In genomic region chr16:30027588-30028437, GRCh38 we compare ENCODE assay signal across 16 cellular contexts. TPM values are rescaled to one million over a fixed set of nuclear protein-coding genes. Genes with fewer than 3 reads are reported as not detected.
DNase-seq lines count a peak whose midpoint lies in the region; ATAC-seq, FAIRE-seq and TF ChIP-seq lines count a peak whose summit lies in the region.
"Had no signal": no experiment of that assay in that cellular context is flagged by ENCODE, and none has a peak within 500 bp of the region (broad histone marks: within the 10 kb centered on the region; RNA-seq: fewer than 3 reads in every experiment).

No MANE protein-coding gene starts in this region.

- peaks cover 7% of the 10 kb centered on the region for H3K9me3 Mint-ChIP-seq in glutamatergic neuron (ENCODE audit: unreplicated experiment)

- peak overlapping the region; percentile 83 for H3K27ac Mint-ChIP-seq in glutamatergic neuron (ENCODE audit: unreplicated experiment)
- H3K27ac Mint-ChIP-seq: T-helper 17 cell had no signal

- H3K4me1 ChIP-seq in A549 (0 out of 3 replicates have a peak, but pooled peaks cover 7% of the 10 kb centered on the region), stomach (peaks cover 7 to 12% (median 9%) of the 10 kb centered on the region in 4 donors)

- WGBS in A549 (ENCODE audit: missing lambda C conversion rate): 48% methylated on average over 12 of the region's 13 CpGs
- 40 to 48% (median 42%) methylated on average over 12 to 13 of the region's 13 CpGs for WGBS in stomach, 5 donors

- H3K4me3 ChIP-seq in A549: no peak overlapping the region
- H3K4me3 ChIP-seq in stomach: no peak overlapping the region
- H3K4me3 ChIP-seq: GM12878, K562, PC-9 had no signal

- ATAC-seq in A549: peak; percentile 18 to 28; a peak in 4 of 6 replicates
- ATAC-seq in GM21717 (IDR thresholded peaks at IDR 0.05; ENCODE audit: unreplicated experiment): no peak
- ATAC-seq in GM19455 (IDR thresholded peaks at IDR 0.05; ENCODE audit: unreplicated experiment): no peak

- no peak overlapping the region for H3K4me2 ChIP-seq in A549
- H3K4me2 ChIP-seq: PC-9 had no signal

- intact Hi-C loops in stomach (cut with DNase I; ENCODE audit: low total_unique reads): loop anchor here (5.0 to 10.0 kb wide), 2 partner anchors 163 to 331 kb away; partner anchors contain the start of gene CDIPT

- CTCF ChIA-PET in A549 (lab: Yijun Ruan, JAX): interaction anchor here (0.6 to 0.8 kb wide), 4 partner anchors 12 to 126 kb away, joined by 3 to 4 read pairs (median 3); no protein-coding TSS in a partner anchor

- no peaks in the 10 kb centered on the region for H3K9me3 ChIP-seq in A549
- no peaks in the 10 kb centered on the region for H3K9me3 ChIP-seq in stomach

- H3K4me3 Mint-ChIP-seq in glutamatergic neuron (ENCODE audit: unreplicated experiment): peak overlapping the region; percentile 82
- H3K4me3 Mint-ChIP-seq: T-helper 17 cell had no signal

- POLR2A ChIA-PET in A549 (lab: Yijun Ruan, JAX): no interaction called here

- H3K27me3 ChIP-seq in stomach: peaks cover 24 to 88% (median 60%) of the 10 kb centered on the region in 3 donors

- H3K36me3 ChIP-seq in stomach: no peaks in the 10 kb centered on the region

- DNase-seq in A549 (ENCODE audit: low read depth in 1 of 2, low spot score in 1 of 2) (no peak), D341Med (ENCODE audit: low spot score) (peak; percentile 86), NCI-H524 treated with DMSO at 0.1 percent for 48 hours (lab: John Stamatoyannopoulos, UW) (peak; percentile 98), glutamatergic neuron (peak; percentile 53), stomach (no peak)
- DNase-seq: DMS79, NCI-H1436 treated with DMSO at 0.1 percent for 48 hours, T-helper 17 cell had no signal

- H3K36me3 Mint-ChIP-seq in glutamatergic neuron (ENCODE audit: unreplicated experiment): no peaks in the 10 kb centered on the region

- no peak for FAIRE-seq in A549 (lab: Jason Lieb, UNC)
- FAIRE-seq: GM12878, GM18507, HTR-8/SVneo, K562 had no signal

- peaks cover 17% of the 10 kb centered on the region for H3K27me3 Mint-ChIP-seq in glutamatergic neuron (ENCODE audit: unreplicated experiment)

- H3K27ac ChIP-seq in A549: no peak overlapping the region
- no peak overlapping the region for H3K27ac ChIP-seq in stomach
- H3K27ac ChIP-seq: PC-9 had no signal

- peaks cover 29% of the 10 kb centered on the region for H3K4me1 Mint-ChIP-seq in glutamatergic neuron (ENCODE audit: low read depth, unreplicated experiment)

- TF ChIP-seq CTCF in A549 (IDR thresholded peaks at IDR 0.05) (no peak), glutamatergic neuron (IDR thresholded peaks at IDR 0.05; ENCODE audit: partially characterized antibody, unreplicated experiment) (no peak), stomach (IDR thresholded peaks at IDR 0.05) (no peak)

- TF ChIP-seq POLR2A in A549 (IDR thresholded peaks at IDR 0.05; ENCODE audit: low read length) (no peak), stomach (IDR thresholded peaks at IDR 0.05) (no peak)

- TF ChIP-seq EP300 in A549 (IDR thresholded peaks at IDR 0.05) (no peak), stomach (IDR thresholded peaks at IDR 0.05) (no peak)

- no peak for TF ChIP-seq RAD21 in A549 (conservative IDR thresholded peaks at IDR 0.05 in 1 of 2, IDR thresholded peaks at IDR 0.05 in 1 of 2)

TF ChIP-seq in A549, 52 proteins besides CTCF, POLR2A, EP300 and RAD21:
- TF ChIP-seq MAFK (IDR thresholded peaks at IDR 0.05; ENCODE audit: partially characterized antibody) (peak; percentile 4), HMGXB4 (CRISPR knock-in tag; IDR thresholded peaks at IDR 0.05; ENCODE audit: borderline replicate concordance) (no peak), KDM1A (IDR thresholded peaks at IDR 0.05; ENCODE audit: low read depth) (no peak), SREBF2 (IDR thresholded peaks at IDR 0.05) (no peak)
TF ChIP-seq in A549: peak in this region for 1.

RNA-seq across cellular contexts. Expression of gene TLCD3B, which starts 3.3 kb away (rescaled TPM):
- polyA plus RNA-seq in A549 (2011; rRNA removed) (0.16 and 0.30 TPM in 2 replicates), A549 (2017; fragmentation: RNase III; extraction: RNeasy Plus Mini Kit Qiagen cat#74134 plus additional on column Dnase treatment) (0.35 to 0.71 TPM (median 0.68 TPM) in 3 replicates), stomach (under 1 TPM in 1 of 3 donors, not detected in 2; 0.18 TPM)
- polyA plus RNA-seq in A549 (2012; cell fraction: cytosol; rRNA removed): 0.52 and 0.75 TPM in 2 replicates
- polyA plus RNA-seq in A549 (2012; cell fraction: nucleus; rRNA removed): 1.6 and 2.7 TPM in 2 replicates
- 0.49 TPM in 1 of 2 replicates, not detected in the other for polyA minus RNA-seq in A549 (2011; rRNA and poly(A)+ RNA removed)
- total RNA-seq in glutamatergic neuron (ENCODE audit: unreplicated experiment) (253 TPM), stomach (under 1 TPM in 1 of 5 donors, not detected in 4; 0.92 TPM)
- total RNA-seq: T-helper 17 cell had no signal

RNA-seq across cellular contexts. Expression of gene C16orf92, which starts 4.8 kb away (rescaled TPM):
- polyA plus RNA-seq in A549 (2011; rRNA removed) (not detected in 2 replicates), A549 (2017; fragmentation: RNase III; extraction: RNeasy Plus Mini Kit Qiagen cat#74134 plus additional on column Dnase treatment) (not detected in 3 replicates), stomach (not detected)
- polyA plus RNA-seq in A549 (2012; cell fraction: cytosol; rRNA removed): not detected in 2 replicates
- not detected in 2 replicates for polyA plus RNA-seq in A549 (2012; cell fraction: nucleus; rRNA removed)
- polyA minus RNA-seq in A549 (2011; rRNA and poly(A)+ RNA removed): not detected in 2 replicates
- total RNA-seq in glutamatergic neuron (ENCODE audit: unreplicated experiment) (not detected), stomach (not detected)
- total RNA-seq: G401, GM12878, K562, PC-9, T-helper 17 cell had no signal
- polyA plus RNA-seq: GM12878, K562 had no signal

RNA-seq across cellular contexts. Expression of gene DOC2A, which starts 17.0 kb away (rescaled TPM):
- polyA plus RNA-seq in A549 (2011; rRNA removed) (2.5 and 3.4 TPM in 2 replicates), A549 (2017; fragmentation: RNase III; extraction: RNeasy Plus Mini Kit Qiagen cat#74134 plus additional on column Dnase treatment) (4.6 to 6.7 TPM (median 5.5 TPM) in 3 replicates), stomach (1 to 10 TPM in 1 of 3 donors, under 1 TPM in 1, not detected in 1; 0.75 to 2.8 TPM)
- polyA plus RNA-seq in A549 (2012; cell fraction: cytosol; rRNA removed): 6.4 and 6.9 TPM in 2 replicates
- 42.3 and 48.7 TPM in 2 replicates for polyA plus RNA-seq in A549 (2012; cell fraction: nucleus; rRNA removed)
- polyA minus RNA-seq in A549 (2011; rRNA and poly(A)+ RNA removed): 2.0 and 5.1 TPM in 2 replicates
- total RNA-seq in glutamatergic neuron (ENCODE audit: unreplicated experiment) (4.2 TPM), stomach (10 to 100 TPM in 1 of 5 donors, under 1 TPM in 1, not detected in 3; 0.72 to 20.9 TPM)
- total RNA-seq: G401 had no signal

RNA-seq across cellular contexts. Expression of gene INO80E, which starts 31.8 kb away (rescaled TPM):
- polyA plus RNA-seq in A549 (2011; rRNA removed) (33.1 and 41.3 TPM in 2 replicates), A549 (2017; fragmentation: RNase III; extraction: RNeasy Plus Mini Kit Qiagen cat#74134 plus additional on column Dnase treatment) (85.4 to 94.2 TPM (median 89.0 TPM) in 3 replicates), stomach (100 to 1,000 TPM in 1 of 3 donors, 10 to 100 TPM in 2; 45.7 to 109 (median 59.0) TPM)
- 42.7 and 42.8 TPM in 2 replicates for polyA plus RNA-seq in A549 (2012; cell fraction: cytosol; rRNA removed)
- 37.8 and 46.4 TPM in 2 replicates for polyA plus RNA-seq in A549 (2012; cell fraction: nucleus; rRNA removed)
- polyA minus RNA-seq in A549 (2011; rRNA and poly(A)+ RNA removed): 11.3 and 12.0 TPM in 2 replicates
- total RNA-seq in glutamatergic neuron (ENCODE audit: unreplicated experiment) (71.4 TPM), stomach (100 to 1,000 TPM in 1 of 5 donors, 10 to 100 TPM in 3, 1 to 10 TPM in 1; 3.5 to 319 (median 18.2) TPM)

RNA-seq across cellular contexts. Expression of gene HIRIP3, which starts 32.4 kb away (rescaled TPM):
- 11.5 and 13.5 TPM in 2 replicates for polyA plus RNA-seq in A549 (2011; rRNA removed)
- polyA plus RNA-seq in A549 (2012; cell fraction: cytosol; rRNA removed): 24.3 and 24.9 TPM in 2 replicates
- polyA plus RNA-seq in A549 (2012; cell fraction: nucleus; rRNA removed): 17.8 TPM in 2 replicates
- polyA plus RNA-seq in A549 (2017; fragmentation: RNase III; extraction: RNeasy Plus Mini Kit Qiagen cat#74134 plus additional on column Dnase treatment): 16.7 to 19.5 TPM (median 17.0 TPM) in 3 replicates
- polyA minus RNA-seq in A549 (2011; rRNA and poly(A)+ RNA removed): 7.3 and 8.4 TPM in 2 replicates
- 12.2 TPM for total RNA-seq in glutamatergic neuron (ENCODE audit: unreplicated experiment)
- total RNA-seq in stomach: 10 to 100 TPM in 1 of 5 donors, 1 to 10 TPM in 4; 1.8 to 13.4 (median 5.1) TPM
- 10 to 100 TPM; 13.6 to 14.8 (median 13.7) TPM for polyA plus RNA-seq in stomach

Comparison
In these comparisons a context has a peak if more than half of its experiments do, and no peak if none do; other contexts are left out.
1. ATAC-seq: peak in A549 (2 of 2); none in GM21717 (single experiment) and GM19455 (single experiment).
2. DNase-seq: peak in D341Med (single experiment), NCI-H524 treated with DMSO at 0.1 percent for 48 hours (single experiment) and glutamatergic neuron (single experiment); none in A549 (0 of 2) and stomach (single experiment).
3. RNA of gene TLCD3B, which starts 3.3 kb away (total RNA-seq): 253 TPM in glutamatergic neuron (single experiment); 0.92 TPM in stomach; every median in the first group is over 100 times any median in the second.